Comparison of ENCODE assay signal across 8 cellular contexts in the genomic region with DNA sequence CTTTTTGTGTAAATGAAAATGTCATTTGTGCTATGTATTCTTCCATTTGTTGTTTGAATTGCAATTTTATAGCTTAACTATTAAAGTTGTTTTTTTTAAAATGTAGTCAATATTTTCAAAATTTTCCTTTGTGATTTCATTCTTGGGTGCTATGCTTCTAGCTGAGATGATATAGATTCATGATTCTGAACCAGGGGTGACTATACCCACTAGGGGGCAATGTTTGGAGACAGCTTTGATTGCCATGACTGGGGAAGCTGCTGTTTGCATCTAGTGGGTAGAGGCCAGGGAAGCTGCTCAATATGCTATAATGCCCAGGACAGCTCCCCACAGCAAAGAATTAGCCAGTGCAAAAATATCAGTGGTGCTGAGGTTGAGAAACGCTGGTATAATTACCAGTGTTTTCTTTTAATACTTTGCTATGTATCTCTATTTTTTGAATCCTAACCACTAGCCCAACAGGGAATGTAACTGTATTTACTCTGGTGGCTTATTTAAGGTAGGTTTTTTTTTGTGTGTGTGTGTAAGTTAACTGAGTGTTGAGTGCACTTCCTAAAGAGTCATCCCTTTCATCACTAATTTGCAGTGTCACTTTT.
DNase-seq lines count a peak whose midpoint lies in the region; ATAC-seq, FAIRE-seq and TF ChIP-seq lines count a peak whose summit lies in the region.

No MANE protein-coding gene starts in this region.

- no peaks in the 10 kb centered on the region for H4K20me1 ChIP-seq in MM.1S (ENCODE audit: insufficient read depth, low read length)

- H3K27me3 ChIP-seq in MM.1S (replicated peaks; ENCODE audit: insufficient read depth, low read length), result no peaks in the 10 kb centered on the region

- H3F3A ChIP-seq in MM.1S (ENCODE audit: insufficient read depth, low read length), result no peaks in the 10 kb centered on the region

- no peaks in the 10 kb centered on the region for H3K4me1 ChIP-seq in MM.1S (ENCODE audit: low read length)

- no peaks in the 10 kb centered on the region for H3K9me3 ChIP-seq in MM.1S (replicated peaks; ENCODE audit: insufficient read depth, low read length)

- TF ChIP-seq CTCF in MM.1S (IDR thresholded peaks at IDR 0.05; ENCODE audit: low read length), result peak; percentile 79

- H3K9ac ChIP-seq in MM.1S (ENCODE audit: low read length), result no peak overlapping the region

- FAIRE-seq in RCC 7860 (lab: Jason Lieb, UNC), result peak; percentile 67

- no peaks in the 10 kb centered on the region for H3K9me2 ChIP-seq in MM.1S (replicated peaks; ENCODE audit: insufficient read depth, low read length)

- DNase-seq in NCI-H1417 (lab: John Stamatoyannopoulos, UW), result peak; percentile 48 to 91 (median 67)
- no peak for DNase-seq in NCI-H1417 treated with DMSO at 0.1 percent for 48 hours (lab: John Stamatoyannopoulos, UW)
- peak; percentile 48 for DNase-seq in H4 (ENCODE audit: low spot score)
- DNase-seq in MM.1S, result peak; percentile 70
- DNase-seq in RCC 7860 (ENCODE audit: low spot score), result peak; percentile 39
- peak; percentile 74 for DNase-seq in dedifferentiated amniotic fluid mesenchymal stem cell (ENCODE audit: extremely low spot score)
- DNase-seq in medulla oblongata (ENCODE audit: extremely low spot score), result peak; percentile 85

- H3K4me2 ChIP-seq in MM.1S (ENCODE audit: low read depth, low read length), result no peak overlapping the region

- no peaks in the 10 kb centered on the region for H3K79me2 ChIP-seq in MM.1S (ENCODE audit: low read length)

- no peak for ATAC-seq in HG02852 (IDR thresholded peaks at IDR 0.05; ENCODE audit: unreplicated experiment)

- no peak overlapping the region for H3K4me3 ChIP-seq in MM.1S (ENCODE audit: low read length)

- H2AFZ ChIP-seq in MM.1S (ENCODE audit: low read length), result no peak overlapping the region

- no peaks in the 10 kb centered on the region for H3K36me3 ChIP-seq in MM.1S (replicated peaks; ENCODE audit: insufficient read depth, low read length)

- H3K27ac ChIP-seq in MM.1S (ENCODE audit: low read length), result no peak overlapping the region
